ENCODE assay signal across 15 cellular contexts in the genomic region with DNA sequence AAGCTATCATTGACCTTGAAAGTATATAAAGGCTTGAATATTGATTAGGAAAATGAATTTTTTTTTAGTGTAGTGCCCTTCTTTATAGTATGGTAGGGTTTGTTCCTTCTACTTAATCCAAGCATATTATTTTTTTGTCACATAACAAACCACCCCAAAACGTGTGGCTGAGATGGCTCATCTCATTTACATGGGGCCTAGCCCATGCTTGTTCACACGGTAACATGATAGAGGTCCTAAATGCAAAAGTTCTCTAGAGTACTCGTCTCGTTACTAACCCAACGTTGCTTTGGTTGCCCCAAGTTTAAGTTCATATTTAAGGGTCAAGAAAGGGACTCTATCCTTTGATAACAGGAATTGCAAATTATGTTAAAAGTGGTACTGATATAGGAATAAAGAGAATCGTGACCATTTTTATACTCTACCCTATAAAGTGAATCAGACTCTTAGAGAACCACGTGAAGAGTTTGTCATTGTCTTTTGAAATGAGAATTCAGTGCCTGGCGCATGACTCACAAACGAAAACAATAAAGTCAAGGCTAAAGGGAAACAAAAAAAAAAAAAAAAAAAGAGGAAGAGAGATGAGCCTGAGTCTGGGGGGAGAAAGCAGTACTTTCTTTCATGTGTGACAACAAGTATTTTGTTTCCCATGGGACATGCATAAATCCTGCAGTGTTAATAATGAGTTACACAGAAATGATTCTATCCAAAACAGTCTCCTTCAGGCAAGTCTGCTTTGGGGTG.
DNase-seq lines count a peak whose midpoint lies in the region; ATAC-seq lines count a peak whose summit lies in the region.
"Had no signal": no experiment of that assay in that cellular context is flagged by ENCODE, and none has a peak within 500 bp of the region (broad histone marks: within the 10 kb centered on the region; RNA-seq: fewer than 3 reads in every experiment).

No MANE protein-coding gene starts in this region.

- DNase-seq in M059J (ENCODE audit: low read depth) (peak; percentile 22), foreskin melanocyte (peak; percentile 61), dedifferentiated amniotic fluid mesenchymal stem cell (ENCODE audit: extremely low spot score) (no peak), mesenteric fat pad (ENCODE audit: low spot score) (no peak), caudate nucleus (lab: John Stamatoyannopoulos, UW) (no peak)
- DNase-seq: activated gamma-delta T cell treated with Interleukin-2 at 50 U/mL for 16 hours, dermis blood vessel endothelial cell, DND-41, KG1, NCI-H82, WERI-Rb-1 had no signal

- no peak overlapping the region for H3K27ac ChIP-seq in caudate nucleus (ENCODE audit: low read depth, low read length)
- H3K27ac ChIP-seq: skin epidermis, WERI-Rb-1 had no signal

- peak; percentile 59 for ATAC-seq in GM18867 (IDR thresholded peaks at IDR 0.05; ENCODE audit: unreplicated experiment)
- ATAC-seq in HG02610 (IDR thresholded peaks at IDR 0.05; ENCODE audit: unreplicated experiment), result peak; percentile 54
- ATAC-seq in HG03175 (IDR thresholded peaks at IDR 0.05; ENCODE audit: unreplicated experiment), result no peak

Comparison
In these comparisons a context has a peak if more than half of its experiments do, and no peak if none do; other contexts are left out.
1. DNase-seq: peak in M059J (single experiment) and foreskin melanocyte (single experiment); none in dedifferentiated amniotic fluid mesenchymal stem cell (single experiment), mesenteric fat pad (single experiment) and caudate nucleus (0 of 61).